In genomic region chr1:38045431-38046332, GRCh38 we compare ENCODE assay signal across 8 cellular contexts. TPM values are rescaled to one million over a fixed set of nuclear protein-coding genes. Genes with fewer than 3 reads are reported as not detected.
DNase-seq lines count a peak whose midpoint lies in the region; ATAC-seq, FAIRE-seq and TF ChIP-seq lines count a peak whose summit lies in the region.

No MANE protein-coding gene starts in this region.

- no peaks in the 10 kb centered on the region for H3K36me3 ChIP-seq in keratinocyte (ENCODE audit: control insufficient read depth in 2 of 2, extremely low read depth in 1 of 2, insufficient read depth in 2 of 2, low read length in 2 of 2)

- POLR2A ChIA-PET in activated CD8-positive, alpha-beta T cell treated with anti-CD3 and anti-CD28 coated beads, Interleukin-2, amount 10 ng/mL, durations not matched to agents 7 days and 5 days (lab: Charles Lee) = interaction anchor here (1.0 kb wide), 1 partner anchor 239 kb away, joined by 3 read pairs; the partner anchor contains the start of gene C1orf122

- DNase-seq in DMS 273 treated with DMSO at 0.1 percent for 48 hours (lab: John Stamatoyannopoulos, UW) (peak; percentile 100), keratinocyte (ENCODE audit: low read depth, low spot score) (no peak), HPDE6-E6E7 (ENCODE audit: extremely low spot score) (no peak), iPS-NIHi11 (ENCODE audit: low spot score) (no peak)
- no peak for DNase-seq in activated CD8-positive, alpha-beta T cell treated with anti-CD3 and anti-CD28 coated beads, Interleukin-2, amount 10 ng/mL, durations not matched to agents 7 days and 5 days

- H2AFZ ChIP-seq in keratinocyte (ENCODE audit: control insufficient read depth, low read length) = no peak overlapping the region

- peak overlapping the region; percentile 8 for H3K4me3 Mint-ChIP-seq in activated CD8-positive, alpha-beta T cell treated with anti-CD3 and anti-CD28 coated beads, Interleukin-2, amount 10 ng/mL, durations not matched to agents 7 days and 5 days

- peak overlapping the region in 2 of 3 experiments; percentile 48 to 73 for H3K4me3 ChIP-seq in keratinocyte (ENCODE audit: control insufficient read depth in 2 of 3, extremely low read depth in 1 of 3, insufficient read depth in 2 of 3, low read depth in 1 of 3, low read length in 3 of 3)

- H3K79me2 ChIP-seq in keratinocyte (ENCODE audit: control insufficient read depth, insufficient read depth, low read length) = peaks cover 6% of the 10 kb centered on the region

- no peaks in the 10 kb centered on the region for H4K20me1 ChIP-seq in keratinocyte (ENCODE audit: control insufficient read depth, extremely low read depth, insufficient read depth, low read length)

- H3K27ac ChIP-seq in keratinocyte (ENCODE audit: control insufficient read depth, insufficient read depth, low read length) = no peak overlapping the region

- H3K4me1 ChIP-seq in keratinocyte (ENCODE audit: control insufficient read depth, extremely low read depth, insufficient read depth, low read length) = peaks cover 17% of the 10 kb centered on the region

- H3K27me3 ChIP-seq in keratinocyte (ENCODE audit: control insufficient read depth, extremely low read depth, insufficient read depth, low read length) = peaks cover 46% of the 10 kb centered on the region

- ATAC-seq in HG02588 (IDR thresholded peaks at IDR 0.05; ENCODE audit: unreplicated experiment) (peak; percentile 3), GM21576 (IDR thresholded peaks at IDR 0.05; ENCODE audit: unreplicated experiment) (no peak), HG02763 (IDR thresholded peaks at IDR 0.05; ENCODE audit: unreplicated experiment) (no peak)
- ATAC-seq in activated CD8-positive, alpha-beta T cell treated with anti-CD3 and anti-CD28 coated beads, Interleukin-2, amount 10 ng/mL, durations not matched to agents 7 days and 5 days = no peak

- H3K9ac ChIP-seq in keratinocyte (ENCODE audit: control insufficient read depth, extremely low read depth, insufficient read depth, low read length) = no peak overlapping the region

- no peaks in the 10 kb centered on the region for H3K36me3 Mint-ChIP-seq in activated CD8-positive, alpha-beta T cell treated with anti-CD3 and anti-CD28 coated beads, Interleukin-2, amount 10 ng/mL, durations not matched to agents 7 days and 5 days (ENCODE audit: low read depth)

- peaks cover 10% of the 10 kb centered on the region for H3K4me1 Mint-ChIP-seq in activated CD8-positive, alpha-beta T cell treated with anti-CD3 and anti-CD28 coated beads, Interleukin-2, amount 10 ng/mL, durations not matched to agents 7 days and 5 days (ENCODE audit: low read depth)

- dilution Hi-C loops in keratinocyte (cut with MboI; ENCODE audit: extremely low pct_ligation_motif_present, low sequenced_read_pairs) = no loop called here

- FAIRE-seq in keratinocyte (lab: Jason Lieb, UNC) = no peak

- peak overlapping the region; percentile 86 for H3K4me2 ChIP-seq in keratinocyte (ENCODE audit: control insufficient read depth, extremely low read depth, insufficient read depth, low read depth, low read length)

- no peaks in the 10 kb centered on the region for H3K9me3 Mint-ChIP-seq in activated CD8-positive, alpha-beta T cell treated with anti-CD3 and anti-CD28 coated beads, Interleukin-2, amount 10 ng/mL, durations not matched to agents 7 days and 5 days (ENCODE audit: insufficient read depth)

- no peaks in the 10 kb centered on the region for H3K9me3 ChIP-seq in keratinocyte (ENCODE audit: control insufficient read depth, low read depth, low read length)

- H3K9me1 ChIP-seq in keratinocyte (ENCODE audit: control insufficient read depth, extremely low read depth, insufficient read depth, low read length) = no peaks in the 10 kb centered on the region

- no peak overlapping the region for H3K27ac Mint-ChIP-seq in activated CD8-positive, alpha-beta T cell treated with anti-CD3 and anti-CD28 coated beads, Interleukin-2, amount 10 ng/mL, durations not matched to agents 7 days and 5 days

- TF ChIP-seq CTCF in keratinocyte (optimal IDR thresholded peaks at IDR 0.05 in 1 of 3, IDR thresholded peaks at IDR 0.05 in 1 of 3, conservative IDR thresholded peaks at IDR 0.05 in 1 of 3; ENCODE audit: extremely low read depth in 1 of 3, insufficient read depth in 2 of 3, low read length in 3 of 3) = no peak

- CTCF ChIA-PET in activated CD8-positive, alpha-beta T cell treated with anti-CD3 and anti-CD28 coated beads, Interleukin-2, amount 10 ng/mL, durations not matched to agents 7 days and 5 days (lab: Charles Lee) = no interaction called here

- peaks cover 56% of the 10 kb centered on the region for H3K27me3 Mint-ChIP-seq in activated CD8-positive, alpha-beta T cell treated with anti-CD3 and anti-CD28 coated beads, Interleukin-2, amount 10 ng/mL, durations not matched to agents 7 days and 5 days (ENCODE audit: low read depth)

RNA-seq across cellular contexts. Expression of gene POU3F1, which starts 0.9 kb away (rescaled TPM):
- total RNA-seq in activated CD8-positive, alpha-beta T cell treated with anti-CD3 and anti-CD28 coated beads, Interleukin-2, amount 10 ng/mL, durations not matched to agents 7 days and 5 days = not detected
- 0.32 to 1.3 TPM (median 0.59 TPM) in 3 replicates for polyA plus RNA-seq in keratinocyte
- 0.71 TPM for polyA plus RNA-seq in keratinocyte (2011; ENCODE audit: low read depth)
- 0.33 and 0.84 TPM in 2 replicates for polyA plus RNA-seq in keratinocyte (2011; cell fraction: cytosol; rRNA removed)
- polyA plus RNA-seq in keratinocyte (2011; cell fraction: nucleus; rRNA removed) = 0.52 and 1.7 TPM in 2 replicates
- polyA plus RNA-seq in keratinocyte (2012; ENCODE audit: low replicate concordance) = 0.87 and 2.2 TPM in 2 replicates
- 0.61 to 0.72 TPM (median 0.63 TPM) in 3 replicates for polyA minus RNA-seq in keratinocyte
- 3.3 TPM for polyA minus RNA-seq in keratinocyte (2011; cell fraction: cytosol; rRNA and poly(A)+ RNA removed)
- polyA minus RNA-seq in keratinocyte (2011; cell fraction: nucleus; rRNA and poly(A)+ RNA removed) = 1.7 and 1.8 TPM in 2 replicates

RNA-seq across cellular contexts. Expression of gene UTP11, which starts 33.1 kb away (rescaled TPM):
- 10 to 100 TPM; 39.0 to 39.5 TPM for total RNA-seq in activated CD8-positive, alpha-beta T cell treated with anti-CD3 and anti-CD28 coated beads, Interleukin-2, amount 10 ng/mL, durations not matched to agents 7 days and 5 days
- 24.1 to 50.0 TPM (median 49.1 TPM) in 3 replicates for polyA plus RNA-seq in keratinocyte
- polyA plus RNA-seq in keratinocyte (2011; ENCODE audit: low read depth) = 145 TPM
- 26.4 and 35.2 TPM in 2 replicates for polyA plus RNA-seq in keratinocyte (2011; cell fraction: cytosol; rRNA removed)
- polyA plus RNA-seq in keratinocyte (2011; cell fraction: nucleus; rRNA removed) = 24.5 and 39.0 TPM in 2 replicates
- polyA plus RNA-seq in keratinocyte (2012; ENCODE audit: low replicate concordance) = 31.7 and 64.5 TPM in 2 replicates
- polyA minus RNA-seq in keratinocyte = 5.7 to 12.6 TPM (median 7.4 TPM) in 3 replicates
- polyA minus RNA-seq in keratinocyte (2011; cell fraction: cytosol; rRNA and poly(A)+ RNA removed) = 15.3 TPM
- polyA minus RNA-seq in keratinocyte (2011; cell fraction: nucleus; rRNA and poly(A)+ RNA removed) = 6.4 and 13.8 TPM in 2 replicates

RNA-seq across cellular contexts. Expression of gene FHL3, which starts 40.4 kb away (rescaled TPM):
- total RNA-seq in activated CD8-positive, alpha-beta T cell treated with anti-CD3 and anti-CD28 coated beads, Interleukin-2, amount 10 ng/mL, durations not matched to agents 7 days and 5 days = 10 to 100 TPM; 12.4 to 13.5 TPM
- polyA plus RNA-seq in keratinocyte = 5.1 to 24.6 TPM (median 5.2 TPM) in 3 replicates
- polyA plus RNA-seq in keratinocyte (2011; ENCODE audit: low read depth) = 6.6 TPM
- 9.0 and 16.5 TPM in 2 replicates for polyA plus RNA-seq in keratinocyte (2011; cell fraction: cytosol; rRNA removed)
- 10.2 and 14.7 TPM in 2 replicates for polyA plus RNA-seq in keratinocyte (2011; cell fraction: nucleus; rRNA removed)
- 11.9 and 29.7 TPM in 2 replicates for polyA plus RNA-seq in keratinocyte (2012; ENCODE audit: low replicate concordance)
- polyA minus RNA-seq in keratinocyte = 16.0 to 51.9 TPM (median 20.1 TPM) in 3 replicates
- polyA minus RNA-seq in keratinocyte (2011; cell fraction: cytosol; rRNA and poly(A)+ RNA removed) = 16.7 TPM
- 9.4 and 14.0 TPM in 2 replicates for polyA minus RNA-seq in keratinocyte (2011; cell fraction: nucleus; rRNA and poly(A)+ RNA removed)

RNA-seq across cellular contexts. Expression of gene SF3A3, which starts 55.9 kb away (rescaled TPM):
- 10 to 100 TPM; 86.3 to 98.0 TPM for total RNA-seq in activated CD8-positive, alpha-beta T cell treated with anti-CD3 and anti-CD28 coated beads, Interleukin-2, amount 10 ng/mL, durations not matched to agents 7 days and 5 days
- 26.4 to 47.0 TPM (median 44.5 TPM) in 3 replicates for polyA plus RNA-seq in keratinocyte
- polyA plus RNA-seq in keratinocyte (2011; ENCODE audit: low read depth) = 125 TPM
- 27.8 and 45.9 TPM in 2 replicates for polyA plus RNA-seq in keratinocyte (2011; cell fraction: cytosol; rRNA removed)
- 37.7 and 48.5 TPM in 2 replicates for polyA plus RNA-seq in keratinocyte (2011; cell fraction: nucleus; rRNA removed)
- 30.4 and 59.0 TPM in 2 replicates for polyA plus RNA-seq in keratinocyte (2012; ENCODE audit: low replicate concordance)
- 7.8 to 38.2 TPM (median 21.6 TPM) in 3 replicates for polyA minus RNA-seq in keratinocyte
- polyA minus RNA-seq in keratinocyte (2011; cell fraction: cytosol; rRNA and poly(A)+ RNA removed) = 37.4 TPM
- 19.1 and 28.4 TPM in 2 replicates for polyA minus RNA-seq in keratinocyte (2011; cell fraction: nucleus; rRNA and poly(A)+ RNA removed)
